8 cellular contexts compared by ENCODE assay signal in the genomic region with DNA sequence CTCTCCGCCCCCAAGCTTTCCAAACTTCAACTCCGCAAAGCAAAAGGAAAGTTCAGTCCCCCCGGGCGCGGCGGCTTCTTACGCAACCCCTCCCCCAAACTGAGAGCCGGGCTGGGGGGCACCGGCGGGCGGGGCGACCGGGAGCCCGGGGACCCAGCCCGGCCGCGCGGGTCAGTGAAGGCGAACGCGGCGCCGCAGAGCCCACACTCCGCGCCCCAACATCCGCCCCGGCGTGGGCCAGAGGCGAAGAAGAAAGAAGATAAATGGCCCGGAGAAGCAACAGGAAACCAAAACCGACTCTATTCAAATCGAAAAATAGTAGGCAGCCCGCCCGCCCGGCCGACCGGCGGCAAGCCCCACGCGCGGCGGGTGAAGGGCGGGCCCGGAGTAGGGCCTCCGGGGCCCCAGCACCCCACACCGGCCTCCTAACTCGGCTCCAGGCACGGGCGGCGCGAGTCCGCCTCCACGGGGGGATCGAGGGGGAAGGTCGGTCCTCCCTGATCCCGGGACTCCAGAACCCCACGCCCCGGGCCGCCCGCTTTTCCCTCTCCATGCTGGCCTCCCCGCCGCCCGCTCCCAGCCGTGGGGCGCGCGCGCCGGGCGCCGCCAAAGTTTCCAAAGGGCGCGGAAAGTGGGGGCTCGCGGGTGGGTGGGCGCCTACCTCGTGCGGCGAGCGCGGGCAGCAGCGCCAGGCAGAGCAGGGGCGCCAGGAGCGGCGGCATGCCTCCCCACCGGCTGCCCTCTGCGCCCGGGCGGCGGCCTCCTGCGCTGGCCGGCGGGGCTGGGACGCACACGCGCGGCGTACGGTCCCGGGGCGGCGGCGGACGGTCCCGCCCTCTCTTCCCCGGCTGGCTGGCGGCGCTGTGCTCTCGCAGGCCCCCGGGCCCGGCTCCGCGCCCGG. TPM values are rescaled to one million over a fixed set of nuclear protein-coding genes. Genes with fewer than 3 reads are reported as not detected.
A peak's percentile ranks its signal among the peaks of the same experiment; 100 is the strongest.
DNase-seq lines count a peak whose midpoint lies in the region; ATAC-seq, FAIRE-seq and TF ChIP-seq lines count a peak whose summit lies in the region.

No MANE protein-coding gene starts in this region.

- no peak for FAIRE-seq in K562 (lab: Jason Lieb, UNC)

- CTCF ChIA-PET in K562 (lab: Yijun Ruan, JAX; ENCODE audit: low intra/inter-chr PET ratio), result no interaction called here

- no TSS peak for BruUV-seq in K562 (replicated peaks; lab: Mats Ljungman, UMichigan)

- peak overlapping the region; percentile 64 for H3K4me2 ChIP-seq in K562 (ENCODE audit: insufficient read depth, low read length)

- peaks cover 65% of the 10 kb centered on the region for H3K4me1 Mint-ChIP-seq in stimulated activated memory B cell treated with anti-CD40 and anti-IgM and Interleukin-4, amounts not matched to agents 10 μg/mL and 1 μg/mL and 100 μg/mL, for 72 hours

- peak in 1 of 3 experiments; percentile 1; a peak in 1 of 6 replicates for TF ChIP-seq CTCF in K562 (IDR thresholded peaks at IDR 0.05 in 2 of 3, conservative IDR thresholded peaks at IDR 0.05 in 1 of 3; ENCODE audit: insufficient read depth in 2 of 3, low read depth in 1 of 3, low read length in 3 of 3)
- no peak for TF ChIP-seq CTCF in right lobe of liver (IDR thresholded peaks at IDR 0.05)

- peak overlapping the region; percentile 93 for H3K4me3 Mint-ChIP-seq in stimulated activated memory B cell treated with anti-CD40 and anti-IgM and Interleukin-4, amounts not matched to agents 10 μg/mL and 1 μg/mL and 100 μg/mL, for 72 hours

- TF ChIP-seq POLR2A in K562 (conservative IDR thresholded peaks at IDR 0.05) (no peak), right lobe of liver (IDR thresholded peaks at IDR 0.05) (no peak)

- in situ Hi-C loops in K562 (cut with MboI), result no loop called here

- H3K79me2 ChIP-seq in K562 (ENCODE audit: control insufficient read depth, insufficient read depth, low read length), result peaks cover 18% of the 10 kb centered on the region

- H3K4me3 ChIP-seq in K562, result peak overlapping the region; percentile 69
- peak overlapping the region; percentile 71 to 91 (median 85) for H3K4me3 ChIP-seq in right lobe of liver

- WGBS in K562 (ENCODE audit: insufficient coverage, low coverage, missing lambda C conversion rate), result 0% methylated on average over 37 of the region's 114 CpGs
- under 1% methylated on average over 29 of the region's 114 CpGs for WGBS in right lobe of liver (ENCODE audit: insufficient coverage, low coverage, low lambda C conversion rate, missing lambda C conversion rate)

- no peaks in the 10 kb centered on the region for H3K36me3 Mint-ChIP-seq in stimulated activated memory B cell treated with anti-CD40 and anti-IgM and Interleukin-4, amounts not matched to agents 10 μg/mL and 1 μg/mL and 100 μg/mL, for 72 hours

- H3K27ac ChIP-seq in K562 (ENCODE audit: extremely low read depth, low read depth, low read length) (peak overlapping the region; percentile 64), right lobe of liver (peak overlapping the region; percentile 85 to 93 (median 88))

- POLR2A ChIA-PET in K562 (lab: Yijun Ruan, JAX), result no interaction called here

- TF ChIP-seq EP300 in K562 (IDR thresholded peaks at IDR 0.05; ENCODE audit: low read length), result no peak

- H3K4me1 ChIP-seq in K562 (replicated peaks in 1 of 2; ENCODE audit: control insufficient read depth in 2 of 2, insufficient read depth in 2 of 2, low read length in 2 of 2), result peaks cover 12 to 85% of the 10 kb centered on the region in 2 experiments
- H3K4me1 ChIP-seq in right lobe of liver, result peaks cover 0 to 33% (median 17%) of the 10 kb centered on the region in 4 donors

- ATAC-seq in GM18861 (IDR thresholded peaks at IDR 0.05; ENCODE audit: unreplicated experiment) (peak; percentile 13), HG03039 (IDR thresholded peaks at IDR 0.05; ENCODE audit: unreplicated experiment) (peak; percentile 16), K562 (peak; percentile 3; the same call in 2 of the 3 replicates), right lobe of liver (no peak)
- ATAC-seq in stimulated activated memory B cell treated with anti-CD40 and anti-IgM and Interleukin-4, amounts not matched to agents 10 μg/mL and 1 μg/mL and 100 μg/mL, for 72 hours, result peak; percentile 52

- H3K9me3 ChIP-seq in K562 (replicated peaks; ENCODE audit: control insufficient read depth, insufficient read depth, low read depth, low read length) (no peaks in the 10 kb centered on the region), right lobe of liver (no peaks in the 10 kb centered on the region)

- H3K36me3 ChIP-seq in K562 (ENCODE audit: control insufficient read depth, insufficient read depth, low read length), result peaks cover 15% of the 10 kb centered on the region; the same call in 1 of the 3 replicates
- H3K36me3 ChIP-seq in right lobe of liver, result peaks cover 0 to 5% (median 0%) of the 10 kb centered on the region in 4 donors

- H3K9ac ChIP-seq in K562 (ENCODE audit: insufficient read depth in 1 of 2, low read depth in 2 of 2, low read length in 2 of 2), result peak overlapping the region; percentile 67 to 94

- H3K27me3 ChIP-seq in K562 (ENCODE audit: control insufficient read depth in 2 of 2, insufficient read depth in 2 of 2, low read length in 2 of 2) (no peaks in the 10 kb centered on the region), right lobe of liver (no peaks in the 10 kb centered on the region)

- H3K27ac Mint-ChIP-seq in stimulated activated memory B cell treated with anti-CD40 and anti-IgM and Interleukin-4, amounts not matched to agents 10 μg/mL and 1 μg/mL and 100 μg/mL, for 72 hours, result peak overlapping the region; percentile 81

- no peaks in the 10 kb centered on the region for H3K9me3 Mint-ChIP-seq in stimulated activated memory B cell treated with anti-CD40 and anti-IgM and Interleukin-4, amounts not matched to agents 10 μg/mL and 1 μg/mL and 100 μg/mL, for 72 hours

- peaks cover 10% of the 10 kb centered on the region; the same call in 1 of the 2 replicates for H4K20me1 ChIP-seq in K562 (replicated peaks; ENCODE audit: control insufficient read depth, insufficient read depth, low read length)

- peaks cover 2% of the 10 kb centered on the region for H3K9me1 ChIP-seq in K562 (ENCODE audit: control insufficient read depth, insufficient read depth, low read length)

- no peaks in the 10 kb centered on the region for H3K27me3 Mint-ChIP-seq in stimulated activated memory B cell treated with anti-CD40 and anti-IgM and Interleukin-4, amounts not matched to agents 10 μg/mL and 1 μg/mL and 100 μg/mL, for 72 hours

- peak in 1 of 2 experiments; percentile 14; a peak in 1 of 4 replicates for TF ChIP-seq RAD21 in K562 (CRISPR knock-in tag; conservative IDR thresholded peaks at IDR 0.05 in 1 of 2, IDR thresholded peaks at IDR 0.05 in 1 of 2)

- intact Hi-C loops in K562 (cut with micrococcal nuclease) (loop anchor here (10.0 kb wide), 1 partner anchor 79 kb away; no protein-coding TSS in a partner anchor), right lobe of liver (cut with DNase I) (loop anchor here (10.0 kb wide), 2 partner anchors 51 to 79 kb away; no protein-coding TSS in a partner anchor)

- peak overlapping the region; percentile 65; the same call in 1 of the 2 replicates for H2AFZ ChIP-seq in K562 (ENCODE audit: low read depth, low read length)

- DNase-seq in T-helper 2 cell (peak; percentile 28 to 78 (median 43)), K562 (ENCODE audit: extremely low read depth in 1 of 4, low spot score in 3 of 4) (peak; percentile 32 to 55 (median 51)), right lobe of liver (no peak), inferior parietal cortex (ENCODE audit: extremely low spot score) (no peak), NCI-H2107 (lab: John Stamatoyannopoulos, UW) (no peak)

TF ChIP-seq in K562, 482 proteins besides CTCF, POLR2A, EP300 and RAD21 (continues in another document):
- TF ChIP-seq, protein P1, sequence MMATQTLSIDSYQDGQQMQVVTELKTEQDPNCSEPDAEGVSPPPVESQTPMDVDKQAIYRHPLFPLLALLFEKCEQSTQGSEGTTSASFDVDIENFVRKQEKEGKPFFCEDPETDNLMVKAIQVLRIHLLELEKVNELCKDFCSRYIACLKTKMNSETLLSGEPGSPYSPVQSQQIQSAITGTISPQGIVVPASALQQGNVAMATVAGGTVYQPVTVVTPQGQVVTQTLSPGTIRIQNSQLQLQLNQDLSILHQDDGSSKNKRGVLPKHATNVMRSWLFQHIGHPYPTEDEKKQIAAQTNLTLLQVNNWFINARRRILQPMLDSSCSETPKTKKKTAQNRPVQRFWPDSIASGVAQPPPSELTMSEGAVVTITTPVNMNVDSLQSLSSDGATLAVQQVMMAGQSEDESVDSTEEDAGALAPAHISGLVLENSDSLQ (IDR thresholded peaks at IDR 0.05), result no peak
- TF ChIP-seq ZNF507 (tag; conservative IDR thresholded peaks at IDR 0.05), result no peak
- no peak for TF ChIP-seq KLF6 (CRISPR knock-in tag; IDR thresholded peaks at IDR 0.05; ENCODE audit: borderline replicate concordance)
- no peak for TF ChIP-seq ETV6 (IDR thresholded peaks at IDR 0.05; ENCODE audit: borderline replicate concordance in 1 of 2, low read depth in 2 of 2, low read length in 1 of 2)
- no peak for TF ChIP-seq ETV6 (CRISPR knock-in tag; IDR thresholded peaks at IDR 0.05; ENCODE audit: borderline replicate concordance)
- peak; percentile 23; the same call in 1 of the 2 replicates for TF ChIP-seq CEBPG (CRISPR knock-in tag; IDR thresholded peaks at IDR 0.05)
- TF ChIP-seq CEBPG (tag; conservative IDR thresholded peaks at IDR 0.05 in 1 of 2, IDR thresholded peaks at IDR 0.05 in 1 of 2), result peak; percentile 36 to 65

RNA-seq across cellular contexts. Expression of a gene that starts 0.5 kb away (rescaled TPM):
- 19.9 and 65.7 TPM in 2 replicates for total RNA-seq in K562 (2011; cell fraction: chromatin; rRNA removed; ENCODE audit: low replicate concordance)
- total RNA-seq in K562 (2011; cell fraction: nucleolus; rRNA removed), result 52.4 and 65.7 TPM in 2 replicates
- 25.2 and 35.0 TPM in 2 replicates for total RNA-seq in K562 (2011; cell fraction: nucleoplasm; rRNA removed)
- total RNA-seq in K562 (2014; rRNA removed), result 7.1 and 12.0 TPM in 2 replicates
- 0.69 and 0.73 TPM in 2 replicates for total RNA-seq in K562 (2014; rRNA removed; fragmentation: Illumina TruSeq; extraction: Trizol)
- total RNA-seq in K562 (2015; rRNA removed; fragmentation: Illumina TruSeq; extraction: Trizol), result 2.3 and 2.8 TPM in 2 replicates
- 26.7 and 31.4 TPM in 2 replicates for total RNA-seq in K562 (2021)
- 1.2 and 2.2 TPM in 2 replicates for polyA plus RNA-seq in K562 (2011; rRNA removed)
- 2.9 and 4.9 TPM in 2 replicates for polyA plus RNA-seq in K562 (2011; cell fraction: cytosol; rRNA removed)
- 13.3 and 22.9 TPM in 2 replicates for polyA plus RNA-seq in K562 (2011; cell fraction: nucleus; rRNA removed)
- 10.2 and 14.1 TPM in 2 replicates for polyA plus RNA-seq in K562 (2012)
- polyA plus RNA-seq in K562 (2014; fragmentation: Illumina TruSeq; extraction: Trizol), result 2.6 and 6.3 TPM in 2 replicates
- polyA plus RNA-seq in K562 (2014; fragmentation: Nextera tagmentation; extraction: Ambion mirVana), result under 1 TPM; 0.03 to 0.04 TPM
- 8.2 and 8.6 TPM in 2 replicates for polyA plus RNA-seq in K562 (2014; rRNA removed)
- 2.0 and 2.8 TPM in 2 replicates for polyA minus RNA-seq in K562 (2011; rRNA and poly(A)+ RNA removed)
- 35.0 and 45.4 TPM in 2 replicates for polyA minus RNA-seq in K562 (2011; cell fraction: cytosol; rRNA and poly(A)+ RNA removed)
- 15.9 and 18.9 TPM in 2 replicates for polyA minus RNA-seq in K562 (2011; cell fraction: nucleus; rRNA and poly(A)+ RNA removed)
- 10 to 100 TPM; 17.4 to 26.2 (median 19.3) TPM for total RNA-seq in right lobe of liver

Comparison
In these comparisons a context has a peak if more than half of its experiments do, and no peak if none do; other contexts are left out.
1. ATAC-seq: peak in GM18861 (single experiment), HG03039 (single experiment), K562 (single experiment) and stimulated activated memory B cell treated with anti-CD40 and anti-IgM and Interleukin-4, amounts not matched to agents 10 μg/mL and 1 μg/mL and 100 μg/mL, for 72 hours (single experiment); none in right lobe of liver (0 of 4).
2. DNase-seq: peak in T-helper 2 cell (5 of 5) and K562 (4 of 4); none in right lobe of liver (0 of 3), inferior parietal cortex (single experiment) and NCI-H2107 (single experiment).